8 cellular contexts compared by ENCODE assay signal in the genomic region with DNA sequence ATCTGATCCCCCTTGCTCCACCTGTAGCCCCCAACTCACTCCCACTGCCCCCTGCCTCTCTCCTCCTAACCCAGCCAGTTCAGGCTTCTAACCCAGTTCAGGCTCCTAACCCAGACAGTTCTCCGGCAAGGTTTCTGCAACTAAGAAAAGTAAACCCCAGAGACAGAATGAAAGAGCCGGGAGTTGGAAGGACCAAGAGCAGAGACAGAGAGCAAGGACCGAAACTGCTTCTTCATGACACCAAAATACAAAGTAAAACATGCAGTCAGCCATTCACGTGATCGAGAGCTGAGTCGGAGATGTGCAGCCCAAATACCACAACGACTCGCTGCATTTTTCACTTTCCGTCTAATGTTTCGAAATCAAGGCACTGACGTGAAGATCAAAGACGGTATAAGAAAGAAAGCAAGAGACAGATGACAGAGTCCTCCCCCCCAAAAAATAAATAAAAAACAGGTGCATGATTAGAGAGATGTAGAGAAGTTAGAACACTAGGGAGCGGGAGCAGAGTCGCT. TPM values are rescaled to one million over a fixed set of nuclear protein-coding genes. Genes with fewer than 3 reads are reported as not detected.
A peak's percentile ranks its signal among the peaks of the same experiment; 100 is the strongest.
DNase-seq lines count a peak whose midpoint lies in the region; ATAC-seq, FAIRE-seq and TF ChIP-seq lines count a peak whose summit lies in the region.

No MANE protein-coding gene starts in this region.

- H3K4me3 ChIP-seq in gastroesophageal sphincter (peak overlapping the region; percentile 31 to 60), SJCRH30 (no peak overlapping the region)

- TF ChIP-seq POLR2A in gastroesophageal sphincter (IDR thresholded peaks at IDR 0.05): no peak

- no peak for FAIRE-seq in HTR-8/SVneo (lab: Jason Lieb, UNC)

- 47 to 67% methylated on average over 3 to 13 of the region's 14 CpGs for WGBS in gastroesophageal sphincter (ENCODE audit: low coverage in 1 of 2), 2 donors

- H3K4me1 ChIP-seq in gastroesophageal sphincter: peaks cover 0 to 37% (median 3%) of the 10 kb centered on the region in 3 donors
- no peaks in the 10 kb centered on the region for H3K4me1 ChIP-seq in SJCRH30

- ATAC-seq in GM19043 (IDR thresholded peaks at IDR 0.05; ENCODE audit: low read depth, unreplicated experiment): peak; percentile 45
- peak; percentile 50 for ATAC-seq in HG03196 (IDR thresholded peaks at IDR 0.05; ENCODE audit: unreplicated experiment)
- no peak for ATAC-seq in gastroesophageal sphincter
- ATAC-seq in GM18858 (IDR thresholded peaks at IDR 0.05; ENCODE audit: unreplicated experiment): no peak

- H3K9me3 ChIP-seq in gastroesophageal sphincter: no peaks in the 10 kb centered on the region
- H3K9me3 ChIP-seq in SJCRH30 (replicated peaks): no peaks in the 10 kb centered on the region

- H3K27ac ChIP-seq in gastroesophageal sphincter: peak overlapping the region in 3 of 4 donors; percentile 63 to 78 (median 68)
- no peak overlapping the region for H3K27ac ChIP-seq in SJCRH30

- H3K27me3 ChIP-seq in gastroesophageal sphincter: peaks cover 11% of the 10 kb centered on the region
- H3K27me3 ChIP-seq in SJCRH30: no peaks in the 10 kb centered on the region

- TF ChIP-seq EP300 in gastroesophageal sphincter (IDR thresholded peaks at IDR 0.05): no peak

- DNase-seq in activated CD4-positive, alpha-beta T cell treated with anti-CD3 and anti-CD28 coated beads, Interleukin-2, amount 50 U/mL, for 4 hours: peak; percentile 54 to 57
- DNase-seq in stimulated activated CD4-positive, alpha-beta T cell treated with anti-CD3 and anti-CD28 coated beads, Interleukin-4, amount 100 ng/mL, for 24 hours: peak; percentile 83
- no peak for DNase-seq in HTR-8/SVneo (ENCODE audit: insufficient read length, low spot score)
- DNase-seq in SJCRH30: no peak

- H3K36me3 ChIP-seq in gastroesophageal sphincter (no peaks in the 10 kb centered on the region), SJCRH30 (no peaks in the 10 kb centered on the region)

- no peak for TF ChIP-seq CTCF in gastroesophageal sphincter (IDR thresholded peaks at IDR 0.05)

RNA-seq across cellular contexts. Expression of a gene that starts 0.8 kb away (rescaled TPM):
- 10 to 100 TPM; 16.7 to 37.3 (median 24.3) TPM for total RNA-seq in gastroesophageal sphincter
- total RNA-seq in SJCRH30 (2014; rRNA removed; shearing (Covaris generic)): not detected in 2 replicates

RNA-seq across cellular contexts. Expression of a gene that starts 57.8 kb away (rescaled TPM):
- total RNA-seq in gastroesophageal sphincter: under 1 TPM in 3 of 4 donors, not detected in 1; 0.13 to 0.67 (median 0.31) TPM
- total RNA-seq in SJCRH30 (2014; rRNA removed; shearing (Covaris generic)): not detected in 2 replicates

Comparison
In these comparisons a context has a peak if more than half of its experiments do, and no peak if none do; other contexts are left out.
1. ATAC-seq: peak in GM19043 (single experiment) and HG03196 (single experiment); none in gastroesophageal sphincter (single experiment) and GM18858 (single experiment).
2. DNase-seq: peak in activated CD4-positive, alpha-beta T cell treated with anti-CD3 and anti-CD28 coated beads, Interleukin-2, amount 50 U/mL, for 4 hours (2 of 2) and stimulated activated CD4-positive, alpha-beta T cell treated with anti-CD3 and anti-CD28 coated beads, Interleukin-4, amount 100 ng/mL, for 24 hours (single experiment); none in HTR-8/SVneo (single experiment) and SJCRH30 (0 of 2).
3. RNA of a gene that starts 0.8 kb away (total RNA-seq): 16.7 to 37.3 TPM in gastroesophageal sphincter; not detected in SJCRH30; every median in the first group is over 10 times any median in the second.